Comparison of ENCODE assay signal across 23 cellular contexts in genomic region chr3:143056372-143056771, GRCh38.
"Had no signal": no experiment of that assay in that cellular context is flagged by ENCODE, and none has a peak within 500 bp of the region (broad histone marks: within the 10 kb centered on the region; RNA-seq: fewer than 3 reads in every experiment).

No MANE protein-coding gene starts in this region.

- H2AFZ ChIP-seq: hepatocyte had no signal

- H3K27ac Mint-ChIP-seq: stimulated activated memory B cell treated with anti-CD40 and anti-IgM and Interleukin-4, amounts not matched to agents 10 μg/mL and 1 μg/mL and 100 μg/mL, for 72 hours; stimulated activated naive CD8-positive, alpha-beta T cell treated with anti-CD3 and anti-CD28 coated beads, Interleukin-15, Interleukin-2, amounts not matched to agents 100 ng/mL and 50 ng/mL, for 24 hours had no signal

- H3K4me3 Mint-ChIP-seq: naive thymus-derived CD8-positive, alpha-beta T cell; stimulated activated memory B cell treated with anti-CD40 and anti-IgM and Interleukin-4, amounts not matched to agents 10 μg/mL and 1 μg/mL and 100 μg/mL, for 72 hours; stimulated activated naive CD8-positive, alpha-beta T cell treated with anti-CD3 and anti-CD28 coated beads, Interleukin-15, Interleukin-2, amounts not matched to agents 100 ng/mL and 50 ng/mL, for 24 hours had no signal

- H3K4me3 ChIP-seq: coronary artery, dorsolateral prefrontal cortex, esophagus muscularis mucosa, gastroesophageal sphincter, hepatocyte, mucosa of descending colon, psoas muscle, spleen, tibial artery, upper lobe of left lung, uterus had no signal

- H3K79me2 ChIP-seq: hepatocyte had no signal

- H3K36me3 ChIP-seq: uterus had no signal

- H3K4me1 ChIP-seq: esophagus muscularis mucosa, gastroesophageal sphincter, psoas muscle, tibial artery, upper lobe of left lung, uterus had no signal

- H3K9me3 Mint-ChIP-seq: naive thymus-derived CD8-positive, alpha-beta T cell; stimulated activated memory B cell treated with anti-CD40 and anti-IgM and Interleukin-4, amounts not matched to agents 10 μg/mL and 1 μg/mL and 100 μg/mL, for 72 hours; stimulated activated naive CD8-positive, alpha-beta T cell treated with anti-CD3 and anti-CD28 coated beads, Interleukin-15, Interleukin-2, amounts not matched to agents 100 ng/mL and 50 ng/mL, for 24 hours had no signal

- DNase-seq: dorsolateral prefrontal cortex; effector CD8-positive, alpha-beta T cell; foreskin fibroblast; mucosa of descending colon; naive thymus-derived CD8-positive, alpha-beta T cell; psoas muscle; retina; spleen; stimulated activated CD4-positive, alpha-beta T cell treated with anti-CD3 and anti-CD28 coated beads, Interleukin-15, amount 100 ng/mL, for 24 hours; stimulated activated CD4-positive, alpha-beta T cell treated with anti-CD3 and anti-CD28 coated beads, Interleukin-1b, Interleukin-23, amount 100 ng/mL, for 48 hours; stimulated activated CD4-positive, alpha-beta T cell treated with anti-CD3 and anti-CD28 coated beads, Interleukin-4, amount 100 ng/mL, for 24 hours; tibial artery; upper lobe of left lung; uterus had no signal

- H3K4me2 ChIP-seq: hepatocyte had no signal

- H3K9me3 ChIP-seq: esophagus muscularis mucosa, gastroesophageal sphincter, mucosa of descending colon, neutrophil, psoas muscle, spleen, tibial artery, upper lobe of left lung, uterus had no signal

- ATAC-seq: gastroesophageal sphincter; mucosa of descending colon; naive thymus-derived CD8-positive, alpha-beta T cell; psoas muscle; sciatic nerve; stimulated activated memory B cell treated with anti-CD40 and anti-IgM and Interleukin-4, amounts not matched to agents 10 μg/mL and 1 μg/mL and 100 μg/mL, for 72 hours had no signal

- H3K27me3 ChIP-seq: dorsolateral prefrontal cortex, esophagus muscularis mucosa, gastroesophageal sphincter, hepatocyte, neutrophil, spleen, tibial artery, upper lobe of left lung, uterus had no signal

- H3K27me3 Mint-ChIP-seq: naive thymus-derived CD8-positive, alpha-beta T cell; stimulated activated memory B cell treated with anti-CD40 and anti-IgM and Interleukin-4, amounts not matched to agents 10 μg/mL and 1 μg/mL and 100 μg/mL, for 72 hours; stimulated activated naive CD8-positive, alpha-beta T cell treated with anti-CD3 and anti-CD28 coated beads, Interleukin-15, Interleukin-2, amounts not matched to agents 100 ng/mL and 50 ng/mL, for 24 hours had no signal

- H3K27ac ChIP-seq: coronary artery, dorsolateral prefrontal cortex, epithelial cell of prostate, esophagus muscularis mucosa, gastroesophageal sphincter, hepatocyte, neutrophil, psoas muscle, spleen, tibial artery, upper lobe of left lung, uterus had no signal
